Comparison of ENCODE assay signal across 12 cellular contexts in genomic region chr2:174635747-174636399, GRCh38. TPM values are rescaled to one million over a fixed set of nuclear protein-coding genes. Genes with fewer than 3 reads are reported as not detected.
DNase-seq lines count a peak whose midpoint lies in the region; ATAC-seq and TF ChIP-seq lines count a peak whose summit lies in the region.
"Had no signal": no experiment of that assay in that cellular context is flagged by ENCODE, and none has a peak within 500 bp of the region (broad histone marks: within the 10 kb centered on the region; RNA-seq: fewer than 3 reads in every experiment).

No MANE protein-coding gene starts in this region.

- DNase-seq in AG08395 (ENCODE audit: low spot score) (peak; percentile 53), IMR-90 (peak; percentile 75), naive B cell (no peak), adrenal gland (no peak)
- no peak for DNase-seq in activated naive CD8-positive, alpha-beta T cell treated with anti-CD3 and anti-CD28 coated beads, Interleukin-2, amount 50 U/mL, for 24 hours
- DNase-seq: stimulated activated CD4-positive, alpha-beta T cell treated with anti-CD3 and anti-CD28 coated beads, Interleukin-12 subunit alpha, Interleukin-12 subunit beta, amount 100 ng/mL, for 4 hours had no signal

- no peak overlapping the region for H2BK120ac ChIP-seq in IMR-90 (ENCODE audit: low read depth, low read length)

- H2AFZ ChIP-seq in IMR-90 (replicated peaks; ENCODE audit: low read length, poor library complexity), result no peak overlapping the region

- H3K27me3 Mint-ChIP-seq in activated naive CD8-positive, alpha-beta T cell treated with anti-CD3 and anti-CD28 coated beads, Interleukin-2, amount 50 U/mL, for 24 hours, result no peaks in the 10 kb centered on the region
- no peaks in the 10 kb centered on the region for H3K27me3 Mint-ChIP-seq in naive B cell
- H3K27me3 Mint-ChIP-seq: brain had no signal

- no peak overlapping the region for H4K5ac ChIP-seq in IMR-90 (ENCODE audit: low read depth, low read length)

- H3K4me2 ChIP-seq in IMR-90 (ENCODE audit: low read depth, low read length), result no peak overlapping the region

- H3K4me1 Mint-ChIP-seq in activated naive CD8-positive, alpha-beta T cell treated with anti-CD3 and anti-CD28 coated beads, Interleukin-2, amount 50 U/mL, for 24 hours, result peaks cover 60% of the 10 kb centered on the region
- H3K4me1 Mint-ChIP-seq in naive B cell, result peaks cover 41 to 51% (median 46%) of the 10 kb centered on the region in 3 donors

- no TSS peak for BruUV-seq in IMR-90 (replicated peaks; lab: Mats Ljungman, UMichigan)

- TF ChIP-seq POLR2A in IMR-90 (IDR thresholded peaks at IDR 0.05; ENCODE audit: low read depth, low read length), result no peak
- no peak for TF ChIP-seq POLR2A in adrenal gland (IDR thresholded peaks at IDR 0.05)

- no peak overlapping the region for H3K4me3 ChIP-seq in IMR-90 (ENCODE audit: insufficient read depth, low read depth, low read length)
- no peak overlapping the region for H3K4me3 ChIP-seq in adrenal gland
- H3K4me3 ChIP-seq: lung had no signal

- no peak for TF ChIP-seq CTCF in IMR-90 (conservative IDR thresholded peaks at IDR 0.05; ENCODE audit: low read depth, low read length)
- no peak for TF ChIP-seq CTCF in adrenal gland (IDR thresholded peaks at IDR 0.05)

- intact Hi-C loops in IMR-90 (cut with micrococcal nuclease), result no loop called here
- intact Hi-C loops in adrenal gland (cut with DNase I), result no loop called here

- H2BK5ac ChIP-seq in IMR-90 (ENCODE audit: low read depth, low read length, poor library complexity, severe bottlenecking), result no peak overlapping the region

- H4K8ac ChIP-seq in IMR-90 (ENCODE audit: low read depth in 2 of 2, low read length in 2 of 2), result peak overlapping the region in 1 of 2 experiments; percentile 9; a peak in 1 of 4 replicates

- H3K27ac ChIP-seq in IMR-90 (ENCODE audit: insufficient read depth, low read length) (no peak overlapping the region), adrenal gland (no peak overlapping the region)

- peak; percentile 52; the same call in 1 of the 2 replicates for ATAC-seq in IMR-90 (ENCODE audit: low read depth)
- no peak for ATAC-seq in activated naive CD8-positive, alpha-beta T cell treated with anti-CD3 and anti-CD28 coated beads, Interleukin-2, amount 50 U/mL, for 24 hours
- ATAC-seq in naive B cell (ENCODE audit: low read depth in 2 of 2), result no peak
- no peak for ATAC-seq in GM21529 (IDR thresholded peaks at IDR 0.05; ENCODE audit: unreplicated experiment)
- ATAC-seq in HG02885 (IDR thresholded peaks at IDR 0.05; ENCODE audit: poor library complexity, unreplicated experiment), result no peak
- ATAC-seq in GM21390 (IDR thresholded peaks at IDR 0.05; ENCODE audit: unreplicated experiment), result no peak
- ATAC-seq: WTC11 had no signal

- TF ChIP-seq RAD21 in IMR-90 (IDR thresholded peaks at IDR 0.05; ENCODE audit: low read length), result no peak

- no peaks in the 10 kb centered on the region for H3K9me3 Mint-ChIP-seq in activated naive CD8-positive, alpha-beta T cell treated with anti-CD3 and anti-CD28 coated beads, Interleukin-2, amount 50 U/mL, for 24 hours
- H3K9me3 Mint-ChIP-seq in naive B cell, result no peaks in the 10 kb centered on the region

- H3K4ac ChIP-seq in IMR-90 (ENCODE audit: low read depth, low read length), result no peak overlapping the region

- H3K23ac ChIP-seq in IMR-90 (ENCODE audit: low read depth, low read length), result no peak overlapping the region

- no peak overlapping the region for H4K91ac ChIP-seq in IMR-90 (ENCODE audit: insufficient read depth, low read depth, low read length)

- WGBS in IMR-90 (ENCODE audit: extremely low coverage in 2 of 2, insufficient read length in 1 of 2), 2 experiments, result no CpG with 5 or more reads among the region's 3 CpGs
- WGBS in adrenal gland, 4 donors, result 95 to 100% (median 97%) methylated on average over 3 of the region's 3 CpGs

- POLR2A ChIA-PET in IMR-90 (lab: Charles Lee; ENCODE audit: unreplicated experiment), result no interaction called here

- no peaks in the 10 kb centered on the region for H3K36me3 ChIP-seq in IMR-90 (ENCODE audit: control insufficient read depth, insufficient read depth, low read length)
- no peaks in the 10 kb centered on the region for H3K36me3 ChIP-seq in adrenal gland (replicated peaks in 1 of 2)

- H3K9ac ChIP-seq in IMR-90 (ENCODE audit: low read depth, low read length), result no peak overlapping the region

- H3K27me3 ChIP-seq in IMR-90 (ENCODE audit: control insufficient read depth, insufficient read depth, low read length) (no peaks in the 10 kb centered on the region), adrenal gland (no peaks in the 10 kb centered on the region)

- no peak overlapping the region for H2AK5ac ChIP-seq in IMR-90 (ENCODE audit: low read depth, low read length)

- H3K79me1 ChIP-seq in IMR-90 (ENCODE audit: low read depth in 1 of 2, low read length in 2 of 2), result peaks cover 4 to 18% of the 10 kb centered on the region in 2 experiments; a peak in 3 of 4 replicates

- dilution Hi-C loops in IMR-90 (cut with HindIII; ENCODE audit: low sequenced_read_pairs, unreplicated experiment), result no loop called here

- no peak overlapping the region for H2AK9ac ChIP-seq in IMR-90 (replicated peaks; ENCODE audit: low read depth, low read length, poor library complexity)

- CTCF ChIA-PET in IMR-90 (lab: Yijun Ruan, JAX), result interaction anchor here (0.7 kb wide), 1 partner anchor 66 kb away, joined by 3 read pairs; no protein-coding TSS in a partner anchor

- H4K20me1 ChIP-seq in IMR-90 (ENCODE audit: insufficient read depth, low read length), result no peaks in the 10 kb centered on the region

- no peak overlapping the region for H2BK15ac ChIP-seq in IMR-90 (ENCODE audit: low read depth, low read length)

- peak overlapping the region; percentile 88 for H3K4me3 Mint-ChIP-seq in activated naive CD8-positive, alpha-beta T cell treated with anti-CD3 and anti-CD28 coated beads, Interleukin-2, amount 50 U/mL, for 24 hours
- H3K4me3 Mint-ChIP-seq in naive B cell, result peak overlapping the region in 3 of 8 donors; percentile 90 to 99 (median 98)
- H3K4me3 Mint-ChIP-seq: brain, WTC11 had no signal

- no peak overlapping the region for H3K14ac ChIP-seq in IMR-90 (replicated peaks; ENCODE audit: low read depth, low read length)

- in situ Hi-C loops in IMR-90 (cut with MboI; ENCODE audit: low sequenced_read_pairs), result no loop called here

- no peak overlapping the region for H2BK20ac ChIP-seq in IMR-90 (ENCODE audit: low read depth, low read length)

- no peaks in the 10 kb centered on the region for H3K9me3 ChIP-seq in IMR-90 (ENCODE audit: control insufficient read depth, insufficient read depth, low read length)
- H3K9me3 ChIP-seq in adrenal gland (replicated peaks in 1 of 3), result no peaks in the 10 kb centered on the region

- H3K9me1 ChIP-seq in IMR-90 (ENCODE audit: insufficient read depth, low read length), result peaks cover 8% of the 10 kb centered on the region

- H3K27ac Mint-ChIP-seq in activated naive CD8-positive, alpha-beta T cell treated with anti-CD3 and anti-CD28 coated beads, Interleukin-2, amount 50 U/mL, for 24 hours, result peak overlapping the region; percentile 94
- peak overlapping the region; percentile 90 to 99 (median 98) for H3K27ac Mint-ChIP-seq in naive B cell
- H3K27ac Mint-ChIP-seq: brain, WTC11 had no signal

- no peak overlapping the region for H3K56ac ChIP-seq in IMR-90 (ENCODE audit: extremely low read depth, insufficient read depth, low read length)

- H3K4me1 ChIP-seq in IMR-90 (ENCODE audit: control insufficient read depth, insufficient read depth, low read length) (peaks cover 14% of the 10 kb centered on the region), adrenal gland (replicated peaks in 1 of 2) (no peaks in the 10 kb centered on the region)

- peaks cover 30% of the 10 kb centered on the region for H3K36me3 Mint-ChIP-seq in activated naive CD8-positive, alpha-beta T cell treated with anti-CD3 and anti-CD28 coated beads, Interleukin-2, amount 50 U/mL, for 24 hours (ENCODE audit: low read depth)
- peaks cover 4 to 18% of the 10 kb centered on the region in 2 donors for H3K36me3 Mint-ChIP-seq in naive B cell
- H3K36me3 Mint-ChIP-seq: WTC11 had no signal

- H3K18ac ChIP-seq in IMR-90 (ENCODE audit: low read depth, low read length), result no peak overlapping the region

TF ChIP-seq in IMR-90, 13 proteins besides CTCF, POLR2A, EP300 and RAD21 (continues in another document):
- TF ChIP-seq MXI1 (IDR thresholded peaks at IDR 0.05; ENCODE audit: borderline replicate concordance, low read depth, low read length) (no peak), BHLHE40 (IDR thresholded peaks at IDR 0.05; ENCODE audit: low read depth, low read length) (no peak), RFX5 (IDR thresholded peaks at IDR 0.05; ENCODE audit: low read depth, low read length) (no peak), USF2 (IDR thresholded peaks at IDR 0.05; ENCODE audit: low read depth, low read length) (no peak), MAFK (IDR thresholded peaks at IDR 0.05; ENCODE audit: low read depth, low read length) (no peak), FOS (IDR thresholded peaks at IDR 0.05; ENCODE audit: low read depth, low read length) (no peak), RCOR1 (IDR thresholded peaks at IDR 0.05; ENCODE audit: insufficient replicate concordance, low read length) (no peak), NFE2L2 (IDR thresholded peaks at IDR 0.05; ENCODE audit: low read depth, low read length) (no peak)
- TF ChIP-seq, protein P1, sequence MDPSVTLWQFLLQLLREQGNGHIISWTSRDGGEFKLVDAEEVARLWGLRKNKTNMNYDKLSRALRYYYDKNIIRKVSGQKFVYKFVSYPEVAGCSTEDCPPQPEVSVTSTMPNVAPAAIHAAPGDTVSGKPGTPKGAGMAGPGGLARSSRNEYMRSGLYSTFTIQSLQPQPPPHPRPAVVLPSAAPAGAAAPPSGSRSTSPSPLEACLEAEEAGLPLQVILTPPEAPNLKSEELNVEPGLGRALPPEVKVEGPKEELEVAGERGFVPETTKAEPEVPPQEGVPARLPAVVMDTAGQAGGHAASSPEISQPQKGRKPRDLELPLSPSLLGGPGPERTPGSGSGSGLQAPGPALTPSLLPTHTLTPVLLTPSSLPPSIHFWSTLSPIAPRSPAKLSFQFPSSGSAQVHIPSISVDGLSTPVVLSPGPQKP (IDR thresholded peaks at IDR 0.05; ENCODE audit: borderline replicate concordance, low read depth, low read length), result no peak

RNA-seq across cellular contexts. Expression of gene WIPF1, which starts 38.3 kb away (rescaled TPM):
- total RNA-seq in IMR-90 (2012; rRNA removed) (2.7 and 3.3 TPM in 2 replicates), adrenal gland (10 to 100 TPM; 12.1 to 42.4 (median 29.5) TPM)
- polyA plus RNA-seq in IMR-90 (2012; rRNA removed) (13.5 and 14.2 TPM in 2 replicates), naive B cell (ENCODE audit: low read depth in 6 of 6) (100 to 1,000 TPM in 1 of 6 donors, 10 to 100 TPM in 5; 67.8 to 119 (median 95.5) TPM), adrenal gland (10 to 100 TPM; 13.5 to 29.0 (median 23.5) TPM)
- 5.5 and 14.1 TPM in 2 replicates for polyA plus RNA-seq in IMR-90 (2012; cell fraction: cytosol; rRNA removed)
- 10.0 and 12.1 TPM in 2 replicates for polyA plus RNA-seq in IMR-90 (2012; cell fraction: nucleus; rRNA removed; ENCODE audit: low replicate concordance)

Comparison
In these comparisons a context has a peak if more than half of its experiments do, and no peak if none do; other contexts are left out.
1. DNase-seq: peak in AG08395 (single experiment) and IMR-90 (single experiment); none in activated naive CD8-positive, alpha-beta T cell treated with anti-CD3 and anti-CD28 coated beads, Interleukin-2, amount 50 U/mL, for 24 hours (single experiment), naive B cell (single experiment) and adrenal gland (0 of 7).